ENCODE assay signal across 13 cellular contexts in genomic region chr11:15688351-15688792, GRCh38.
DNase-seq lines count a peak whose midpoint lies in the region; ATAC-seq, FAIRE-seq and TF ChIP-seq lines count a peak whose summit lies in the region.
"Had no signal": no experiment of that assay in that cellular context is flagged by ENCODE, and none has a peak within 500 bp of the region (broad histone marks: within the 10 kb centered on the region; RNA-seq: fewer than 3 reads in every experiment).

No MANE protein-coding gene starts in this region.

- H3K9me2 ChIP-seq in GM23338 (ENCODE audit: insufficient read depth): peaks cover 7% of the 10 kb centered on the region; the same call in 1 of the 2 replicates

- H3K27ac ChIP-seq in GM23338 (ENCODE audit: low read depth): no peak overlapping the region
- H3K27ac ChIP-seq: BLaER1 treated with 17β-estradiol and CSF1 and Interleukin-3, amounts not matched to agents 10 nM and 100 nM had no signal

- peaks cover 4% of the 10 kb centered on the region; the same call in 2 of the 3 replicates for H3K9me3 Mint-ChIP-seq in GM23338

- H3K36me3 ChIP-seq in GM23338 (ENCODE audit: insufficient read depth): no peaks in the 10 kb centered on the region
- H3K36me3 ChIP-seq: BLaER1 treated with 17β-estradiol and CSF1 and Interleukin-3, amounts not matched to agents 10 nM and 100 nM had no signal

- H3K4me1 ChIP-seq in GM23338 (ENCODE audit: insufficient read depth): peaks cover 6% of the 10 kb centered on the region; the same call in 1 of the 2 replicates

- no peaks in the 10 kb centered on the region for H3K36me3 Mint-ChIP-seq in GM23338 (ENCODE audit: low read depth)

- no peaks in the 10 kb centered on the region for H3F3A ChIP-seq in GM23338 (replicated peaks; ENCODE audit: low read depth)

- no peaks in the 10 kb centered on the region for H3K79me2 ChIP-seq in GM23338 (replicated peaks; ENCODE audit: insufficient read depth)

- H3K4me3 Mint-ChIP-seq in GM23338: no peak overlapping the region
- H3K4me3 Mint-ChIP-seq: activated CD4-positive, alpha-beta memory T cell treated with anti-CD3 and anti-CD28 coated beads, Interleukin-2, amount 10 ng/mL, durations not matched to agents 7 days and 5 days had no signal

- DNase-seq in SW480 (ENCODE audit: low spot score): peak; percentile 53
- peak; percentile 96 for DNase-seq in foreskin melanocyte
- peak; percentile 56 for DNase-seq in medulla oblongata (ENCODE audit: extremely low spot score)
- peak; percentile 53 for DNase-seq in urothelium cell line (ENCODE audit: low spot score)
- DNase-seq in activated CD8-positive, alpha-beta memory T cell treated with anti-CD3 and anti-CD28 coated beads for 24 hours: no peak
- no peak for DNase-seq in GM23338 (ENCODE audit: low spot score)
- DNase-seq in H54 (ENCODE audit: insufficient read length, low spot score): no peak
- DNase-seq: activated CD4-positive, alpha-beta memory T cell treated with anti-CD3 and anti-CD28 coated beads, Interleukin-2, amount 10 ng/mL, durations not matched to agents 7 days and 5 days; MM.1S; stimulated activated CD4-positive, alpha-beta T cell treated with anti-CD3 and anti-CD28 coated beads, Interleukin-2, amount 100 ng/mL, for 24 hours had no signal

- TF ChIP-seq CTCF in GM23338 (conservative IDR thresholded peaks at IDR 0.05; ENCODE audit: low read depth in 2 of 2): no peak

- H3K4me2 ChIP-seq in GM23338: no peak overlapping the region

- H4K20me1 ChIP-seq in GM23338 (replicated peaks; ENCODE audit: insufficient read depth): no peaks in the 10 kb centered on the region
- H4K20me1 ChIP-seq: BLaER1 treated with 17β-estradiol and CSF1 and Interleukin-3, amounts not matched to agents 10 nM and 100 nM had no signal

- H3K4me1 Mint-ChIP-seq in GM23338: peaks cover 14% of the 10 kb centered on the region
- H3K4me1 Mint-ChIP-seq: activated CD4-positive, alpha-beta memory T cell treated with anti-CD3 and anti-CD28 coated beads, Interleukin-2, amount 10 ng/mL, durations not matched to agents 7 days and 5 days had no signal

- no peak for ATAC-seq in GM23338

- H3K4me3 ChIP-seq in GM23338: no peak overlapping the region
- H3K4me3 ChIP-seq: BLaER1 treated with 17β-estradiol and CSF1 and Interleukin-3, amounts not matched to agents 10 nM and 100 nM had no signal

- FAIRE-seq in urothelium cell line (lab: Jason Lieb, UNC): no peak
- FAIRE-seq in H54 (lab: Jason Lieb, UNC): no peak

- no peak overlapping the region for H3K27ac Mint-ChIP-seq in GM23338
- H3K27ac Mint-ChIP-seq: activated CD4-positive, alpha-beta memory T cell treated with anti-CD3 and anti-CD28 coated beads, Interleukin-2, amount 10 ng/mL, durations not matched to agents 7 days and 5 days; activated T-helper 2 cell treated with anti-CD3 and anti-CD28 coated beads, Interferon-gamma antibody, Interleukin-2, Interleukin-4, amounts not matched to agents 10 μg/mL and 5 μg/mL and 100 μg/mL, durations not matched to agents 14 hours and 24 hours and 36 hours; progenitor cell of endocrine pancreas had no signal

- no peak for TF ChIP-seq POLR2A in H54 (IDR thresholded peaks at IDR 0.05; ENCODE audit: low read depth, low read length)

- H3K27me3 ChIP-seq in GM23338 (ENCODE audit: insufficient read depth): no peaks in the 10 kb centered on the region
- H3K27me3 ChIP-seq: BLaER1 treated with 17β-estradiol and CSF1 and Interleukin-3, amounts not matched to agents 10 nM and 100 nM had no signal

- H3K27me3 Mint-ChIP-seq in GM23338 (ENCODE audit: insufficient read depth, low read depth, poor library complexity): no peaks in the 10 kb centered on the region
- H3K27me3 Mint-ChIP-seq: activated CD4-positive, alpha-beta memory T cell treated with anti-CD3 and anti-CD28 coated beads, Interleukin-2, amount 10 ng/mL, durations not matched to agents 7 days and 5 days; progenitor cell of endocrine pancreas had no signal

- H2AFZ ChIP-seq in GM23338: no peak overlapping the region

TF ChIP-seq in GM23338, 12 proteins besides CTCF, POLR2A, EP300 and RAD21 (continues in another document):
- TF ChIP-seq ETS1 (IDR thresholded peaks at IDR 0.05) (no peak), JUNB (IDR thresholded peaks at IDR 0.05; ENCODE audit: unreplicated experiment) (no peak), STAT1 (IDR thresholded peaks at IDR 0.05; ENCODE audit: unreplicated experiment) (no peak), ZNF114 (CRISPR knock-in tag; IDR thresholded peaks at IDR 0.05) (no peak), ZNF462 (CRISPR knock-in tag; IDR thresholded peaks at IDR 0.05) (no peak), EZH2phosphoT487 (IDR thresholded peaks at IDR 0.05; ENCODE audit: unreplicated experiment) (no peak), POLR2AphosphoS5 (IDR thresholded peaks at IDR 0.05; ENCODE audit: low read depth) (no peak), EZH2 (IDR thresholded peaks at IDR 0.05; ENCODE audit: low read depth, unreplicated experiment) (no peak)

Comparison
In these comparisons a context has a peak if more than half of its experiments do, and no peak if none do; other contexts are left out.
1. DNase-seq: peak in SW480 (single experiment), foreskin melanocyte (single experiment), medulla oblongata (single experiment) and urothelium cell line (single experiment); none in activated CD8-positive, alpha-beta memory T cell treated with anti-CD3 and anti-CD28 coated beads for 24 hours (single experiment), GM23338 (single experiment) and H54 (single experiment).